In genomic region chr11:92976681-92977080, GRCh38 we compare ENCODE assay signal across 10 cellular contexts. TPM values are rescaled to one million over a fixed set of nuclear protein-coding genes. Genes with fewer than 3 reads are reported as not detected.
"Had no signal": no experiment of that assay in that cellular context is flagged by ENCODE, and none has a peak within 500 bp of the region (broad histone marks: within the 10 kb centered on the region; RNA-seq: fewer than 3 reads in every experiment).

No MANE protein-coding gene starts in this region.

- DNase-seq: GM23248, GOT3, H7, HFFc6, KBM-7 had no signal

- H3K36me3 ChIP-seq: HAP-1 had no signal

- H3K27ac ChIP-seq: GM23248 had no signal

- H3K4me3 ChIP-seq: GM23248, HAP-1 had no signal

- H3K9me3 ChIP-seq: HAP-1 had no signal

- H3K4me1 ChIP-seq: HAP-1 had no signal

- H2AFZ ChIP-seq: GM23248 had no signal

- H3K9ac ChIP-seq: GM23248 had no signal

- ATAC-seq: HCT116 had no signal

RNA-seq across cellular contexts. Expression of gene MTNR1B, which starts 7.2 kb away (rescaled TPM):
- total RNA-seq: GM23248, H4, H7, HFFc6, HT-29 had no signal
- polyA plus RNA-seq: GM23248, IgD-negative memory B cell had no signal
